ENCODE assay signal across 8 cellular contexts in genomic region chr9:94166237-94167054, GRCh38.
DNase-seq lines count a peak whose midpoint lies in the region; ATAC-seq and TF ChIP-seq lines count a peak whose summit lies in the region.

No MANE protein-coding gene starts in this region.

- H3K9me3 ChIP-seq in endodermal cell (ENCODE audit: control insufficient read depth, low read length) (no peaks in the 10 kb centered on the region), mesodermal cell (ENCODE audit: control insufficient read depth, low read length) (no peaks in the 10 kb centered on the region)

- H3K36me3 Mint-ChIP-seq in Calu3 (ENCODE audit: insufficient read depth, unreplicated experiment) (peaks cover 33% of the 10 kb centered on the region), endodermal cell (ENCODE audit: low read depth) (peaks cover 2% of the 10 kb centered on the region)

- H3K4me1 Mint-ChIP-seq in Calu3 (ENCODE audit: low read depth, unreplicated experiment) (peaks cover 17% of the 10 kb centered on the region), endodermal cell (peaks cover 15% of the 10 kb centered on the region)

- H3K9me3 Mint-ChIP-seq in Calu3 (ENCODE audit: low read depth, unreplicated experiment) (no peaks in the 10 kb centered on the region), endodermal cell (no peaks in the 10 kb centered on the region)

- peaks cover 6% of the 10 kb centered on the region for H3K36me3 ChIP-seq in endodermal cell (ENCODE audit: control insufficient read depth, insufficient read depth, low read length)
- peaks cover 9% of the 10 kb centered on the region for H3K36me3 ChIP-seq in mesodermal cell (ENCODE audit: control insufficient read depth, insufficient read depth, low read length)

- H3K27me3 ChIP-seq in endodermal cell (ENCODE audit: control insufficient read depth, insufficient read depth, low read length, poor library complexity, severe bottlenecking): no peaks in the 10 kb centered on the region

- H3K4me1 ChIP-seq in endodermal cell (ENCODE audit: control insufficient read depth, insufficient read depth, low read length): no peaks in the 10 kb centered on the region
- H3K4me1 ChIP-seq in mesodermal cell (ENCODE audit: control insufficient read depth, insufficient read depth, low read length, poor library complexity, severe bottlenecking): peaks cover 11% of the 10 kb centered on the region

- ATAC-seq in GM21390 (IDR thresholded peaks at IDR 0.05; ENCODE audit: unreplicated experiment): peak; percentile 63

- H3K27ac Mint-ChIP-seq in Calu3 (ENCODE audit: unreplicated experiment): peak overlapping the region; percentile 89
- peak overlapping the region; percentile 97 for H3K27ac Mint-ChIP-seq in endodermal cell

- TF ChIP-seq CTCF in Calu3 (IDR thresholded peaks at IDR 0.05; ENCODE audit: unreplicated experiment) (no peak), endodermal cell (conservative IDR thresholded peaks at IDR 0.05) (peak; percentile 40)

- WGBS in endodermal cell (ENCODE audit: insufficient coverage in 1 of 2, insufficient read length in 1 of 2), 2 experiments: 0% methylated on average over 21 to 100 of the region's 100 CpGs
- 0 to 1% methylated on average over 52 to 62 of the region's 100 CpGs for WGBS in mesodermal cell (ENCODE audit: insufficient coverage in 2 of 2), 2 experiments

- H3K27me3 Mint-ChIP-seq in Calu3 (ENCODE audit: unreplicated experiment) (no peaks in the 10 kb centered on the region), endodermal cell (ENCODE audit: insufficient read depth) (no peaks in the 10 kb centered on the region)

- intact Hi-C loops in Calu3 (cut with micrococcal nuclease; ENCODE audit: unreplicated experiment): loop anchor here (5.0 kb wide), 1 partner anchor 99 kb away; no protein-coding TSS in a partner anchor

- no TSS peak for BruUV-seq in Calu3 (replicated peaks; lab: Mats Ljungman, UMichigan)

- H3K4me3 Mint-ChIP-seq in Calu3 (ENCODE audit: low read depth, unreplicated experiment) (peak overlapping the region; percentile 83), endodermal cell (peak overlapping the region; percentile 95)

- peak overlapping the region; percentile 97 for H3K4me3 ChIP-seq in endodermal cell (ENCODE audit: low read length)
- peak overlapping the region; percentile 56 for H3K4me3 ChIP-seq in mesodermal cell (ENCODE audit: extremely low read depth, insufficient read depth, low read length, poor library complexity, severe bottlenecking)

- H3K9ac ChIP-seq in endodermal cell (ENCODE audit: extremely low read depth, low read length, poor library complexity, severe bottlenecking): peak overlapping the region; percentile 98

- CTCF ChIA-PET in Calu3 (lab: Charles Lee): interaction anchor here (0.6 to 0.9 kb wide), 4 partner anchors 30 to 153 kb away, joined by 3 to 4 read pairs (median 3); no protein-coding TSS in a partner anchor

- peak; percentile 93 for DNase-seq in Calu3
- peak in 75 of 76 experiments; percentile 65 to 99 (median 96) for DNase-seq in HUDEP-2 (lab: John Stamatoyannopoulos, UW; ENCODE audit: unreplicated experiment in 76 of 76)
- DNase-seq in NOMO-1 treated with dmso at 0.1 percent for 144 hours (lab: John Stamatoyannopoulos, UW; ENCODE audit: unreplicated experiment): peak; percentile 98
- peak; percentile 93 for DNase-seq in activated CD8-positive, alpha-beta memory T cell treated with anti-CD3 and anti-CD28 coated beads, Interleukin-2, amount 50 U/mL, for 24 hours (ENCODE audit: extremely low read depth)
- DNase-seq in endodermal cell: peak; percentile 99
- peak; percentile 72 for DNase-seq in stimulated activated CD8-positive, alpha-beta memory T cell treated with anti-CD3 and anti-CD28 coated beads, Interleukin-15, amount 100 ng/mL, for 24 hours (ENCODE audit: low read depth)

- H3K27ac ChIP-seq in endodermal cell (ENCODE audit: low read depth, low read length) (peak overlapping the region; percentile 100), mesodermal cell (ENCODE audit: low read depth, low read length, severe bottlenecking) (peak overlapping the region; percentile 100)

Comparison
In these comparisons a context has a peak if more than half of its experiments do, and no peak if none do; other contexts are left out.
1. Peak in every context shown above with its lines: DNase-seq, ATAC-seq, H3K4me3 ChIP-seq and H3K27ac ChIP-seq.